Comparison of ENCODE assay signal across 19 cellular contexts in the genomic region with DNA sequence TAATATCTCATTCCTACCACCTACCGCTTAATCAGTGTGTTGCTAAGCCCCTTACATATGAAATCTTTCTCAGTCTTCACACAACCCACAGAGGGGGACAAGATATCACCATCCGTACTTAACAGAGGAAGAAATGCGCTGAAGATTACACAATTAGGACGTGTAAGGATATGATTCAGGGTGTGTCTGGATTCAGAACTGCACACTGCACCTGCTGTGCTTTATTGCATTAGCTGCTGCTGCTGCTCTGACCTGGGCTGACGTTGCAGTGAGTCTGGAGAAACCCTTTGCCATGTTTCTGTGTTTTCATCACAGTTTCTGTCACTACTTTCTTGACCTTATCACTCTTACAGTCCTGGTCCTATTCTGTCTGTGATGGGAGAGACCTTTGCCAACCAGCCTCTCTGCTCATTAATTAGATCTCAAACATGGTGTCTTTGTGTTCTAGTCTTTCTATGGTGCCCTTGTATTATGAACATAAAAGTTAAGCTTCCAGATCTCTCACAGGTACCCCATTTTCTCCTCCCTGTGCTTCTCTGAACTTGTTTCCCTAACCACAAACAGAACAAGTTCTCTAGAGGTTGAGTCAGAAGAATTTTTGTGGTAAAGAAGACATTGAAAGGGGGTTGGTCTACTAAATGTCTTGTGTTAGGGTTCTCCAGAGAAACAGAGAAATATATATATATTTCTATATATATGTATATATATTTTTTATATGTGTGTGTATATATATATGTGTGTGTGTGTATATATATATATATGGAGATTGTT.
DNase-seq lines count a peak whose midpoint lies in the region; ATAC-seq, FAIRE-seq and TF ChIP-seq lines count a peak whose summit lies in the region.
"Had no signal": no experiment of that assay in that cellular context is flagged by ENCODE, and none has a peak within 500 bp of the region (broad histone marks: within the 10 kb centered on the region; RNA-seq: fewer than 3 reads in every experiment).

No MANE protein-coding gene starts in this region.

- no peak overlapping the region for H3K9ac ChIP-seq in PC-3 (ENCODE audit: low read length)
- no peak overlapping the region for H3K9ac ChIP-seq in skeletal muscle satellite cell (ENCODE audit: low read depth, low read length)

- intact Hi-C loops in PC-3 (cut with micrococcal nuclease) (no loop called here), esophagus squamous epithelium (cut with DNase I) (no loop called here)

- H3K4me1 ChIP-seq in PC-3 (ENCODE audit: insufficient read depth, low read length) (no peaks in the 10 kb centered on the region), esophagus squamous epithelium (peaks cover 0 to 24% (median 0%) of the 10 kb centered on the region in 3 donors), skeletal muscle satellite cell (ENCODE audit: control insufficient read depth, insufficient read depth, low read length) (peaks cover 35% of the 10 kb centered on the region)
- H3K4me1 ChIP-seq: right atrium auricular region had no signal

- no peaks in the 10 kb centered on the region for H3K9me2 ChIP-seq in PC-3 (replicated peaks; ENCODE audit: low read length)

- H3K79me2 ChIP-seq in PC-3 (ENCODE audit: low read length): no peaks in the 10 kb centered on the region

- no peaks in the 10 kb centered on the region for H3K36me3 ChIP-seq in PC-3 (ENCODE audit: low read depth, low read length)
- no peaks in the 10 kb centered on the region for H3K36me3 ChIP-seq in esophagus squamous epithelium
- H3K36me3 ChIP-seq in skeletal muscle satellite cell (ENCODE audit: insufficient read depth, low read length): no peaks in the 10 kb centered on the region
- H3K36me3 ChIP-seq: right atrium auricular region had no signal

- POLR2A ChIA-PET in PC-3 (lab: Charles Lee; ENCODE audit: unreplicated experiment): no interaction called here

- no peaks in the 10 kb centered on the region for H3F3A ChIP-seq in PC-3 (ENCODE audit: low read length, unreplicated experiment)

- no peaks in the 10 kb centered on the region for H3K27me3 ChIP-seq in PC-3 (ENCODE audit: low read length)
- H3K27me3 ChIP-seq in esophagus squamous epithelium: peaks cover 0 to 5% (median 0%) of the 10 kb centered on the region in 4 donors
- H3K27me3 ChIP-seq in skeletal muscle satellite cell (ENCODE audit: control insufficient read depth, insufficient read depth, low read length): no peaks in the 10 kb centered on the region
- H3K27me3 ChIP-seq: right atrium auricular region had no signal

- CTCF ChIA-PET in PC-3 (lab: Charles Lee): no interaction called here

- BruUV-seq in PC-3 (replicated peaks; lab: Mats Ljungman, UMichigan): no TSS peak

- no peaks in the 10 kb centered on the region for H4K20me1 ChIP-seq in PC-3 (ENCODE audit: low read length)

- H3K4me3 ChIP-seq in PC-3 (ENCODE audit: low read length) (no peak overlapping the region), esophagus squamous epithelium (no peak overlapping the region), skeletal muscle satellite cell (ENCODE audit: low read length) (no peak overlapping the region)
- H3K4me3 ChIP-seq: right atrium auricular region had no signal

- FAIRE-seq in GM12892 (lab: Jason Lieb, UNC): peak; percentile 40
- FAIRE-seq: frontal cortex, GM18507, kidney had no signal

- no peak for TF ChIP-seq POLR2A in GM12892 (IDR thresholded peaks at IDR 0.05; ENCODE audit: low read depth, low read length)
- no peak for TF ChIP-seq POLR2A in esophagus squamous epithelium (IDR thresholded peaks at IDR 0.05)

- TF ChIP-seq CTCF in PC-3 (conservative IDR thresholded peaks at IDR 0.05; ENCODE audit: low read depth, low read length): no peak
- no peak for TF ChIP-seq CTCF in esophagus squamous epithelium (IDR thresholded peaks at IDR 0.05)

- H3K9me3 ChIP-seq in PC-3 (ENCODE audit: low read length): no peaks in the 10 kb centered on the region
- H3K9me3 ChIP-seq in esophagus squamous epithelium: no peaks in the 10 kb centered on the region
- H3K9me3 ChIP-seq in skeletal muscle satellite cell (replicated peaks; ENCODE audit: low read length): peaks cover 3% of the 10 kb centered on the region
- H3K9me3 ChIP-seq: right atrium auricular region had no signal

- H2AFZ ChIP-seq in PC-3 (ENCODE audit: low read length): no peak overlapping the region

- ATAC-seq in PC-3: no peak
- no peak for ATAC-seq in HG03095 (IDR thresholded peaks at IDR 0.05; ENCODE audit: unreplicated experiment)
- ATAC-seq: stimulated activated memory B cell treated with anti-CD40 and anti-IgM and Interleukin-4, amounts not matched to agents 10 μg/mL and 1 μg/mL and 100 μg/mL, for 72 hours; T-cell had no signal

- H3K4me2 ChIP-seq in PC-3 (ENCODE audit: low read length) (no peak overlapping the region), skeletal muscle satellite cell (ENCODE audit: low read length) (peak overlapping the region; percentile 68)

- 43 to 58% methylated on average over 5 of the region's 5 CpGs for WGBS in esophagus squamous epithelium, 2 donors

- no peak for DNase-seq in GM12892 (ENCODE audit: insufficient read length)
- peak; percentile 17 for DNase-seq in PC-3
- no peak for DNase-seq in esophagus squamous epithelium (lab: John Stamatoyannopoulos, UW)
- no peak for DNase-seq in globus pallidus (ENCODE audit: low spot score)
- no peak for DNase-seq in NCI-H2081 treated with DMSO at 0.1 percent for 48 hours (lab: John Stamatoyannopoulos, UW)
- no peak for DNase-seq in SKM-1 treated with dmso at 0.1 percent for 144 hours (lab: John Stamatoyannopoulos, UW; ENCODE audit: unreplicated experiment)
- DNase-seq: activated CD4-positive, CD25-positive, alpha-beta regulatory T cell treated with anti-CD3 and anti-CD28 coated beads, Interleukin-2, amount 50 U/mL, for 72 hours; amniotic stem cell; CD4-positive, alpha-beta memory T cell; H7; kidney; stimulated activated CD4-positive, alpha-beta T cell treated with anti-CD3 and anti-CD28 coated beads, Interleukin-4, amount 100 ng/mL, for 24 hours; T-cell had no signal

- H3K27ac ChIP-seq in PC-3 (ENCODE audit: low read length) (no peak overlapping the region), esophagus squamous epithelium (peak overlapping the region in 3 of 4 donors; percentile 50 to 69 (median 68))
- H3K27ac ChIP-seq: right atrium auricular region had no signal
